In the genomic region with DNA sequence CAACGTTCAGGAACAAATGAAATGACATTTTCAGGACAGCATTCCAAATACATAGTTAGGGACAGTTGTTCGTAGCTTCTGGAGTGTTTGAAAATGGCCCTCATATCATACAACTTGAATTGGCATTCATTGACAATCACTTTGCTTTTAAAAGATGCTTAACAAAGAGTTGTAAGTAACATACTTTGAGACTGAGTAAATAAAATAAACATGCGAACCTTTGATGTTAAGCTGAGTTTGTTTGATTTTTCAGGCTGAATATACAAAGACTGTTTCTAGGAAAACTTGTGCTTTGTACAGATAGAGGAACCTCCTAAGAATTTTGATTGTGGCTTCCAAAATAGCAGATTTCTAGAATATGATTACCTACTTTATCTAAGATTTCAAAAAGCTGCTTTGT, we compare ENCODE assay signal across 1 cellular context.
TF ChIP-seq lines count a peak whose summit lies in the region.

No MANE protein-coding gene starts in this region.

TF ChIP-seq in HepG2, 621 proteins besides CTCF, POLR2A, EP300 and RAD21 (continued from another document and continues in another):
- TF ChIP-seq, protein P1, sequence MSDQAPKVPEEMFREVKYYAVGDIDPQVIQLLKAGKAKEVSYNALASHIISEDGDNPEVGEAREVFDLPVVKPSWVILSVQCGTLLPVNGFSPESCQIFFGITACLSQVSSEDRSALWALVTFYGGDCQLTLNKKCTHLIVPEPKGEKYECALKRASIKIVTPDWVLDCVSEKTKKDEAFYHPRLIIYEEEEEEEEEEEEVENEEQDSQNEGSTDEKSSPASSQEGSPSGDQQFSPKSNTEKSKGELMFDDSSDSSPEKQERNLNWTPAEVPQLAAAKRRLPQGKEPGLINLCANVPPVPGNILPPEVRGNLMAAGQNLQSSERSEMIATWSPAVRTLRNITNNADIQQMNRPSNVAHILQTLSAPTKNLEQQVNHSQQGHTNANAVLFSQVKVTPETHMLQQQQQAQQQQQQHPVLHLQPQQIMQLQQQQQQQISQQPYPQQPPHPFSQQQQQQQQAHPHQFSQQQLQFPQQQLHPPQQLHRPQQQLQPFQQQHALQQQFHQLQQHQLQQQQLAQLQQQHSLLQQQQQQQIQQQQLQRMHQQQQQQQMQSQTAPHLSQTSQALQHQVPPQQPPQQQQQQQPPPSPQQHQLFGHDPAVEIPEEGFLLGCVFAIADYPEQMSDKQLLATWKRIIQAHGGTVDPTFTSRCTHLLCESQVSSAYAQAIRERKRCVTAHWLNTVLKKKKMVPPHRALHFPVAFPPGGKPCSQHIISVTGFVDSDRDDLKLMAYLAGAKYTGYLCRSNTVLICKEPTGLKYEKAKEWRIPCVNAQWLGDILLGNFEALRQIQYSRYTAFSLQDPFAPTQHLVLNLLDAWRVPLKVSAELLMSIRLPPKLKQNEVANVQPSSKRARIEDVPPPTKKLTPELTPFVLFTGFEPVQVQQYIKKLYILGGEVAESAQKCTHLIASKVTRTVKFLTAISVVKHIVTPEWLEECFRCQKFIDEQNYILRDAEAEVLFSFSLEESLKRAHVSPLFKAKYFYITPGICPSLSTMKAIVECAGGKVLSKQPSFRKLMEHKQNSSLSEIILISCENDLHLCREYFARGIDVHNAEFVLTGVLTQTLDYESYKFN (CRISPR knock-in tag; conservative IDR thresholded peaks at IDR 0.05): peak; percentile 49; the same call in 1 of the 2 replicates
- TF ChIP-seq ZNF101 (CRISPR knock-in tag; IDR thresholded peaks at IDR 0.05; ENCODE audit: borderline replicate concordance, low read depth): no peak
- peak; percentile 40; the same call in 1 of the 2 replicates for TF ChIP-seq AHDC1 (CRISPR knock-in tag; IDR thresholded peaks at IDR 0.05; ENCODE audit: borderline replicate concordance)
- peak; percentile 63 for TF ChIP-seq SKI (IDR thresholded peaks at IDR 0.05; ENCODE audit: partially characterized antibody)
- TF ChIP-seq, protein P2, sequence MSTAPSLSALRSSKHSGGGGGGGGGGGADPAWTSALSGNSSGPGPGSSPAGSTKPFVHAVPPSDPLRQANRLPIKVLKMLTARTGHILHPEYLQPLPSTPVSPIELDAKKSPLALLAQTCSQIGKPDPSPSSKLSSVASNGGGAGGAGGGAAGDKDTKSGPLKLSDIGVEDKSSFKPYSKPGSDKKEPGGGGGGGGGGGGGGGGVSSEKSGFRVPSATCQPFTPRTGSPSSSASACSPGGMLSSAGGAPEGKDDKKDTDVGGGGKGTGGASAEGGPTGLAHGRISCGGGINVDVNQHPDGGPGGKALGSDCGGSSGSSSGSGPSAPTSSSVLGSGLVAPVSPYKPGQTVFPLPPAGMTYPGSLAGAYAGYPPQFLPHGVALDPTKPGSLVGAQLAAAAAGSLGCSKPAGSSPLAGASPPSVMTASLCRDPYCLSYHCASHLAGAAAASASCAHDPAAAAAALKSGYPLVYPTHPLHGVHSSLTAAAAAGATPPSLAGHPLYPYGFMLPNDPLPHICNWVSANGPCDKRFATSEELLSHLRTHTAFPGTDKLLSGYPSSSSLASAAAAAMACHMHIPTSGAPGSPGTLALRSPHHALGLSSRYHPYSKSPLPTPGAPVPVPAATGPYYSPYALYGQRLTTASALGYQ (CRISPR knock-in tag; IDR thresholded peaks at IDR 0.05): peak; percentile 48; the same call in 1 of the 2 replicates
- TF ChIP-seq HDAC2 (CRISPR knock-in tag; IDR thresholded peaks at IDR 0.05): 0 out of 2 replicates have a peak, but pooled peaks have one; percentile 63
- TF ChIP-seq TSC22D2 (CRISPR knock-in tag; IDR thresholded peaks at IDR 0.05; ENCODE audit: borderline replicate concordance): no peak
- TF ChIP-seq ASH2L (IDR thresholded peaks at IDR 0.05; ENCODE audit: insufficient read length, low read depth, low read length): peak; percentile 54
- TF ChIP-seq, protein P3, sequence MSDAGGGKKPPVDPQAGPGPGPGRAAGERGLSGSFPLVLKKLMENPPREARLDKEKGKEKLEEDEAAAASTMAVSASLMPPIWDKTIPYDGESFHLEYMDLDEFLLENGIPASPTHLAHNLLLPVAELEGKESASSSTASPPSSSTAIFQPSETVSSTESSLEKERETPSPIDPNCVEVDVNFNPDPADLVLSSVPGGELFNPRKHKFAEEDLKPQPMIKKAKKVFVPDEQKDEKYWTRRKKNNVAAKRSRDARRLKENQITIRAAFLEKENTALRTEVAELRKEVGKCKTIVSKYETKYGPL (CRISPR knock-in tag; IDR thresholded peaks at IDR 0.05): no peak
- TF ChIP-seq IKZF4 (CRISPR knock-in tag; IDR thresholded peaks at IDR 0.05; ENCODE audit: borderline replicate concordance, low read depth, not compliant biosample characterization): no peak
- no peak for TF ChIP-seq SNAI1 (CRISPR knock-in tag; IDR thresholded peaks at IDR 0.05; ENCODE audit: borderline replicate concordance)
- TF ChIP-seq ZNF652 (CRISPR knock-in tag; IDR thresholded peaks at IDR 0.05; ENCODE audit: borderline replicate concordance, low read depth): no peak
- no peak for TF ChIP-seq AGO2 (optimal IDR thresholded peaks at IDR 0.05; ENCODE audit: low read depth, low read length)
- TF ChIP-seq SOX13 (IDR thresholded peaks at IDR 0.05): peak; percentile 71; the same call in 1 of the 2 replicates
- peak in 1 of 2 experiments; percentile 97; a peak in 2 of 4 replicates for TF ChIP-seq SOX13 (CRISPR knock-in tag; conservative IDR thresholded peaks at IDR 0.05 in 1 of 2, IDR thresholded peaks at IDR 0.05 in 1 of 2)
- no peak for TF ChIP-seq ZNF292 (CRISPR knock-in tag; IDR thresholded peaks at IDR 0.05; ENCODE audit: borderline replicate concordance, low read depth)
- TF ChIP-seq ZFP82 (CRISPR knock-in tag; IDR thresholded peaks at IDR 0.05; ENCODE audit: borderline replicate concordance): no peak
- TF ChIP-seq REPIN1 (CRISPR knock-in tag; IDR thresholded peaks at IDR 0.05; ENCODE audit: borderline replicate concordance, low read depth): no peak
- no peak for TF ChIP-seq ONECUT2 (CRISPR knock-in tag; IDR thresholded peaks at IDR 0.05)
- no peak for TF ChIP-seq ATF1 (CRISPR knock-in tag; IDR thresholded peaks at IDR 0.05)
- TF ChIP-seq NR2C2 (CRISPR knock-in tag; IDR thresholded peaks at IDR 0.05; ENCODE audit: borderline replicate concordance): no peak
- no peak for TF ChIP-seq SIX4 (CRISPR knock-in tag; IDR thresholded peaks at IDR 0.05)
- no peak for TF ChIP-seq ISX (CRISPR knock-in tag; conservative IDR thresholded peaks at IDR 0.05)
- no peak for TF ChIP-seq MTA1 (CRISPR knock-in tag; IDR thresholded peaks at IDR 0.05; ENCODE audit: borderline replicate concordance)
- no peak for TF ChIP-seq SMAD9 (CRISPR knock-in tag; IDR thresholded peaks at IDR 0.05)
- no peak for TF ChIP-seq ZNF704 (CRISPR knock-in tag; IDR thresholded peaks at IDR 0.05; ENCODE audit: borderline replicate concordance)
- TF ChIP-seq, protein P4, sequence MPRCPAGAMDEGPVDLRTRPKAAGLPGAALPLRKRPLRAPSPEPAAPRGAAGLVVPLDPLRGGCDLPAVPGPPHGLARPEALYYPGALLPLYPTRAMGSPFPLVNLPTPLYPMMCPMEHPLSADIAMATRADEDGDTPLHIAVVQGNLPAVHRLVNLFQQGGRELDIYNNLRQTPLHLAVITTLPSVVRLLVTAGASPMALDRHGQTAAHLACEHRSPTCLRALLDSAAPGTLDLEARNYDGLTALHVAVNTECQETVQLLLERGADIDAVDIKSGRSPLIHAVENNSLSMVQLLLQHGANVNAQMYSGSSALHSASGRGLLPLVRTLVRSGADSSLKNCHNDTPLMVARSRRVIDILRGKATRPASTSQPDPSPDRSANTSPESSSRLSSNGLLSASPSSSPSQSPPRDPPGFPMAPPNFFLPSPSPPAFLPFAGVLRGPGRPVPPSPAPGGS (CRISPR knock-in tag; IDR thresholded peaks at IDR 0.05): no peak
- no peak for TF ChIP-seq ZNF136 (CRISPR knock-in tag; IDR thresholded peaks at IDR 0.05; ENCODE audit: low read depth)
- TF ChIP-seq FOXA1 (IDR thresholded peaks at IDR 0.05): 0 out of 2 replicates have a peak, but pooled peaks have one; percentile 52
- peak; percentile 88 for TF ChIP-seq FOXA1 (CRISPR knock-in tag; IDR thresholded peaks at IDR 0.05)
- TF ChIP-seq, protein P5, sequence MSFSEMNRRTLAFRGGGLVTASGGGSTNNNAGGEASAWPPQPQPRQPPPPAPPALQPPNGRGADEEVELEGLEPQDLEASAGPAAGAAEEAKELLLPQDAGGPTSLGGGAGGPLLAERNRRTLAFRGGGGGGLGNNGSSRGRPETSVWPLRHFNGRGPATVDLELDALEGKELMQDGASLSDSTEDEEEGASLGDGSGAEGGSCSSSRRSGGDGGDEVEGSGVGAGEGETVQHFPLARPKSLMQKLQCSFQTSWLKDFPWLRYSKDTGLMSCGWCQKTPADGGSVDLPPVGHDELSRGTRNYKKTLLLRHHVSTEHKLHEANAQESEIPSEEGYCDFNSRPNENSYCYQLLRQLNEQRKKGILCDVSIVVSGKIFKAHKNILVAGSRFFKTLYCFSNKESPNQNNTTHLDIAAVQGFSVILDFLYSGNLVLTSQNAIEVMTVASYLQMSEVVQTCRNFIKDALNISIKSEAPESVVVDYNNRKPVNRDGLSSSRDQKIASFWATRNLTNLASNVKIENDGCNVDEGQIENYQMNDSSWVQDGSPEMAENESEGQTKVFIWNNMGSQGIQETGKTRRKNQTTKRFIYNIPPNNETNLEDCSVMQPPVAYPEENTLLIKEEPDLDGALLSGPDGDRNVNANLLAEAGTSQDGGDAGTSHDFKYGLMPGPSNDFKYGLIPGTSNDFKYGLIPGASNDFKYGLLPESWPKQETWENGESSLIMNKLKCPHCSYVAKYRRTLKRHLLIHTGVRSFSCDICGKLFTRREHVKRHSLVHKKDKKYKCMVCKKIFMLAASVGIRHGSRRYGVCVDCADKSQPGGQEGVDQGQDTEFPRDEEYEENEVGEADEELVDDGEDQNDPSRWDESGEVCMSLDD (CRISPR knock-in tag; IDR thresholded peaks at IDR 0.05; ENCODE audit: borderline replicate concordance): no peak
- no peak for TF ChIP-seq ZNF598 (CRISPR knock-in tag; IDR thresholded peaks at IDR 0.05; ENCODE audit: borderline replicate concordance)
- no peak for TF ChIP-seq IRF9 (CRISPR knock-in tag; IDR thresholded peaks at IDR 0.05; ENCODE audit: borderline replicate concordance)
- no peak for TF ChIP-seq TBX2 (CRISPR knock-in tag; IDR thresholded peaks at IDR 0.05; ENCODE audit: borderline replicate concordance)
- no peak for TF ChIP-seq ZNF576 (CRISPR knock-in tag; IDR thresholded peaks at IDR 0.05)
- TF ChIP-seq, protein P6, sequence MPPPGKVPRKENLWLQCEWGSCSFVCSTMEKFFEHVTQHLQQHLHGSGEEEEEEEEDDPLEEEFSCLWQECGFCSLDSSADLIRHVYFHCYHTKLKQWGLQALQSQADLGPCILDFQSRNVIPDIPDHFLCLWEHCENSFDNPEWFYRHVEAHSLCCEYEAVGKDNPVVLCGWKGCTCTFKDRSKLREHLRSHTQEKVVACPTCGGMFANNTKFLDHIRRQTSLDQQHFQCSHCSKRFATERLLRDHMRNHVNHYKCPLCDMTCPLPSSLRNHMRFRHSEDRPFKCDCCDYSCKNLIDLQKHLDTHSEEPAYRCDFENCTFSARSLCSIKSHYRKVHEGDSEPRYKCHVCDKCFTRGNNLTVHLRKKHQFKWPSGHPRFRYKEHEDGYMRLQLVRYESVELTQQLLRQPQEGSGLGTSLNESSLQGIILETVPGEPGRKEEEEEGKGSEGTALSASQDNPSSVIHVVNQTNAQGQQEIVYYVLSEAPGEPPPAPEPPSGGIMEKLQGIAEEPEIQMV (CRISPR knock-in tag; IDR thresholded peaks at IDR 0.05; ENCODE audit: low read depth): no peak
